Comparison of ENCODE assay signal across 1 cellular context in the genomic region with DNA sequence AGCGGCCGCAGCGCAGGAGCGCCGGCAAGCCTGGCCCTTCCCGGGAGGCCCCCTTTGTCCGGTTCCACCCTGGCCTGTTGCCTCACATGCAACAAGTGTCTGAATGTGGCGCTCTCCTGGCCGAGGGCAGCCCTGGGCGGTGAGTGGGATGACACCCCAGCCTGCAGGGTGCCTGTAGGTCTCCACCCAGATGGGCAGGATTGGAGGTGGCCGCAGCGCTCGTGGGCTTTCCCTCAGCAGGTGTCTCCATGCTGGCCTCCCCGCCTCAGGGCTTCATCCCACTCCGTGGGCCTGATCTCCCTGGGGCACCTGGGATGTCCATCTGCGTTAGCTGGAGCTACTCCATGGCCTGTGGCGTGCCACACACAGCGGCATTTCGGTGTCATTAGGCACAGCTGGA.
TF ChIP-seq lines count a peak whose summit lies in the region.

No MANE protein-coding gene starts in this region.

TF ChIP-seq in GM12878, 131 proteins besides CTCF, POLR2A, EP300 and RAD21:
- no peak for TF ChIP-seq NFIC (IDR thresholded peaks at IDR 0.05; ENCODE audit: low read depth, low read length)
- TF ChIP-seq, protein P1, sequence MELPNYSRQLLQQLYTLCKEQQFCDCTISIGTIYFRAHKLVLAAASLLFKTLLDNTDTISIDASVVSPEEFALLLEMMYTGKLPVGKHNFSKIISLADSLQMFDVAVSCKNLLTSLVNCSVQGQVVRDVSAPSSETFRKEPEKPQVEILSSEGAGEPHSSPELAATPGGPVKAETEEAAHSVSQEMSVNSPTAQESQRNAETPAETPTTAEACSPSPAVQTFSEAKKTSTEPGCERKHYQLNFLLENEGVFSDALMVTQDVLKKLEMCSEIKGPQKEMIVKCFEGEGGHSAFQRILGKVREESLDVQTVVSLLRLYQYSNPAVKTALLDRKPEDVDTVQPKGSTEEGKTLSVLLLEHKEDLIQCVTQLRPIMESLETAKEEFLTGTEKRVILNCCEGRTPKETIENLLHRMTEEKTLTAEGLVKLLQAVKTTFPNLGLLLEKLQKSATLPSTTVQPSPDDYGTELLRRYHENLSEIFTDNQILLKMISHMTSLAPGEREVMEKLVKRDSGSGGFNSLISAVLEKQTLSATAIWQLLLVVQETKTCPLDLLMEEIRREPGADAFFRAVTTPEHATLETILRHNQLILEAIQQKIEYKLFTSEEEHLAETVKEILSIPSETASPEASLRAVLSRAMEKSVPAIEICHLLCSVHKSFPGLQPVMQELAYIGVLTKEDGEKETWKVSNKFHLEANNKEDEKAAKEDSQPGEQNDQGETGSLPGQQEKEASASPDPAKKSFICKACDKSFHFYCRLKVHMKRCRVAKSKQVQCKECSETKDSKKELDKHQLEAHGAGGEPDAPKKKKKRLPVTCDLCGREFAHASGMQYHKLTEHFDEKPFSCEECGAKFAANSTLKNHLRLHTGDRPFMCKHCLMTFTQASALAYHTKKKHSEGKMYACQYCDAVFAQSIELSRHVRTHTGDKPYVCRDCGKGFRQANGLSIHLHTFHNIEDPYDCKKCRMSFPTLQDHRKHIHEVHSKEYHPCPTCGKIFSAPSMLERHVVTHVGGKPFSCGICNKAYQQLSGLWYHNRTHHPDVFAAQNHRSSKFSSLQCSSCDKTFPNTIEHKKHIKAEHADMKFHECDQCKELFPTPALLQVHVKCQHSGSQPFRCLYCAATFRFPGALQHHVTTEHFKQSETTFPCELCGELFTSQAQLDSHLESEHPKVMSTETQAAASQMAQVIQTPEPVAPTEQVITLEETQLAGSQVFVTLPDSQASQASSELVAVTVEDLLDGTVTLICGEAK (IDR thresholded peaks at IDR 0.05; ENCODE audit: borderline replicate concordance) = no peak
- no peak for TF ChIP-seq CREM (IDR thresholded peaks at IDR 0.05; ENCODE audit: low read depth)
- no peak for TF ChIP-seq NBN (IDR thresholded peaks at IDR 0.05)
- TF ChIP-seq SPI1 (IDR thresholded peaks at IDR 0.05; ENCODE audit: borderline replicate concordance, insufficient read depth, low read depth, low read length) = no peak
- TF ChIP-seq, protein P2, sequence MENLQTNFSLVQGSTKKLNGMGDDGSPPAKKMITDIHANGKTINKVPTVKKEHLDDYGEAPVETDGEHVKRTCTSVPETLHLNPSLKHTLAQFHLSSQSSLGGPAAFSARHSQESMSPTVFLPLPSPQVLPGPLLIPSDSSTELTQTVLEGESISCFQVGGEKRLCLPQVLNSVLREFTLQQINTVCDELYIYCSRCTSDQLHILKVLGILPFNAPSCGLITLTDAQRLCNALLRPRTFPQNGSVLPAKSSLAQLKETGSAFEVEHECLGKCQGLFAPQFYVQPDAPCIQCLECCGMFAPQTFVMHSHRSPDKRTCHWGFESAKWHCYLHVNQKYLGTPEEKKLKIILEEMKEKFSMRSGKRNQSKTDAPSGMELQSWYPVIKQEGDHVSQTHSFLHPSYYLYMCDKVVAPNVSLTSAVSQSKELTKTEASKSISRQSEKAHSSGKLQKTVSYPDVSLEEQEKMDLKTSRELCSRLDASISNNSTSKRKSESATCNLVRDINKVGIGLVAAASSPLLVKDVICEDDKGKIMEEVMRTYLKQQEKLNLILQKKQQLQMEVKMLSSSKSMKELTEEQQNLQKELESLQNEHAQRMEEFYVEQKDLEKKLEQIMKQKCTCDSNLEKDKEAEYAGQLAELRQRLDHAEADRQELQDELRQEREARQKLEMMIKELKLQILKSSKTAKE (IDR thresholded peaks at IDR 0.05; ENCODE audit: low read depth, poor library complexity, severe bottlenecking) = no peak
- TF ChIP-seq RB1 (IDR thresholded peaks at IDR 0.05; ENCODE audit: borderline replicate concordance) = no peak
- TF ChIP-seq, protein P3, sequence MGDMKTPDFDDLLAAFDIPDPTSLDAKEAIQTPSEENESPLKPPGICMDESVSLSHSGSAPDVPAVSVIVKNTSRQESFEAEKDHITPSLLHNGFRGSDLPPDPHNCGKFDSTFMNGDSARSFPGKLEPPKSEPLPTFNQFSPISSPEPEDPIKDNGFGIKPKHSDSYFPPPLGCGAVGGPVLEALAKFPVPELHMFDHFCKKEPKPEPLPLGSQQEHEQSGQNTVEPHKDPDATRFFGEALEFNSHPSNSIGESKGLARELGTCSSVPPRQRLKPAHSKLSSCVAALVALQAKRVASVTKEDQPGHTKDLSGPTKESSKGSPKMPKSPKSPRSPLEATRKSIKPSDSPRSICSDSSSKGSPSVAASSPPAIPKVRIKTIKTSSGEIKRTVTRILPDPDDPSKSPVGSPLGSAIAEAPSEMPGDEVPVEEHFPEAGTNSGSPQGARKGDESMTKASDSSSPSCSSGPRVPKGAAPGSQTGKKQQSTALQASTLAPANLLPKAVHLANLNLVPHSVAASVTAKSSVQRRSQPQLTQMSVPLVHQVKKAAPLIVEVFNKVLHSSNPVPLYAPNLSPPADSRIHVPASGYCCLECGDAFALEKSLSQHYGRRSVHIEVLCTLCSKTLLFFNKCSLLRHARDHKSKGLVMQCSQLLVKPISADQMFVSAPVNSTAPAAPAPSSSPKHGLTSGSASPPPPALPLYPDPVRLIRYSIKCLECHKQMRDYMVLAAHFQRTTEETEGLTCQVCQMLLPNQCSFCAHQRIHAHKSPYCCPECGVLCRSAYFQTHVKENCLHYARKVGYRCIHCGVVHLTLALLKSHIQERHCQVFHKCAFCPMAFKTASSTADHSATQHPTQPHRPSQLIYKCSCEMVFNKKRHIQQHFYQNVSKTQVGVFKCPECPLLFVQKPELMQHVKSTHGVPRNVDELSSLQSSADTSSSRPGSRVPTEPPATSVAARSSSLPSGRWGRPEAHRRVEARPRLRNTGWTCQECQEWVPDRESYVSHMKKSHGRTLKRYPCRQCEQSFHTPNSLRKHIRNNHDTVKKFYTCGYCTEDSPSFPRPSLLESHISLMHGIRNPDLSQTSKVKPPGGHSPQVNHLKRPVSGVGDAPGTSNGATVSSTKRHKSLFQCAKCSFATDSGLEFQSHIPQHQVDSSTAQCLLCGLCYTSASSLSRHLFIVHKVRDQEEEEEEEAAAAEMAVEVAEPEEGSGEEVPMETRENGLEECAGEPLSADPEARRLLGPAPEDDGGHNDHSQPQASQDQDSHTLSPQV (IDR thresholded peaks at IDR 0.05) = no peak
- TF ChIP-seq NRF1 (conservative IDR thresholded peaks at IDR 0.05; ENCODE audit: low read depth, low read length) = no peak
- no peak for TF ChIP-seq SP1 (IDR thresholded peaks at IDR 0.05; ENCODE audit: low read depth, low read length)
- TF ChIP-seq ASH2L (IDR thresholded peaks at IDR 0.05; ENCODE audit: borderline replicate concordance, low read depth) = no peak
